8 cellular contexts compared by ENCODE assay signal in the genomic region with DNA sequence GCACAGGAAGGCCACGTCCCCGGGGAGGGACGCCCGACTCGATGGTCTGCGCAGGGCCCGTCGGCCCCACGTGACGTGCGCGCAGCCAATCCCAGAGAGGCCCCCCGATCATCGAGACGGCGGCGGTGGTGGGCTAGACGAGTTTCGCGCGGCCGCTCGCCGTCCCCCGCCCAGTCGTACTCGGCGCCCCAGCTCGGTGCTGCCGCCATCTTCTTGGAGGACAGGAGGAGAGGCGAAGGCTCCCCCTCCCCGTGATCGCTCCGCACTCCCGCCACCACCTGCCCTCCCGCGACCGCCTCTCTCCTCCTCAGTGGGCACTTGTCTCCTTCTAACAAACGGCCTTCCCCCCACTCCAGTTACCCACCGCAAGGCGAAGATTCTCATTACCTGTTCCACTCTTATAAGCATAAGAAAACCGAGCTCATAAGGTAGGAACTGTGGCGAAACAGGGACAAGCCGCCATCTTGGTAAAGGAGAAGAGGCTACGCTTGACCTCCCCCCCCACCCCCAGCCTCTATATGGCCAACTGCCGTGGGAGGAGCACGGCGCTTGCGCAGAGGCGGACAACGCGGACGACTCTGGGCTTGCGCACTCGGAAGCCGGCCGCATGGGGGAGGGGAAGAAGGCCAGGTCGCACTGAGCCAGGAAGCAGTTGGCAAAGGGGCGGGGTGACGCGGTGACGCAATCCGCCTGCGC. TPM values are rescaled to one million over a fixed set of nuclear protein-coding genes. Genes with fewer than 3 reads are reported as not detected.
DNase-seq lines count a peak whose midpoint lies in the region; ATAC-seq and TF ChIP-seq lines count a peak whose summit lies in the region.

A gene with protein sequence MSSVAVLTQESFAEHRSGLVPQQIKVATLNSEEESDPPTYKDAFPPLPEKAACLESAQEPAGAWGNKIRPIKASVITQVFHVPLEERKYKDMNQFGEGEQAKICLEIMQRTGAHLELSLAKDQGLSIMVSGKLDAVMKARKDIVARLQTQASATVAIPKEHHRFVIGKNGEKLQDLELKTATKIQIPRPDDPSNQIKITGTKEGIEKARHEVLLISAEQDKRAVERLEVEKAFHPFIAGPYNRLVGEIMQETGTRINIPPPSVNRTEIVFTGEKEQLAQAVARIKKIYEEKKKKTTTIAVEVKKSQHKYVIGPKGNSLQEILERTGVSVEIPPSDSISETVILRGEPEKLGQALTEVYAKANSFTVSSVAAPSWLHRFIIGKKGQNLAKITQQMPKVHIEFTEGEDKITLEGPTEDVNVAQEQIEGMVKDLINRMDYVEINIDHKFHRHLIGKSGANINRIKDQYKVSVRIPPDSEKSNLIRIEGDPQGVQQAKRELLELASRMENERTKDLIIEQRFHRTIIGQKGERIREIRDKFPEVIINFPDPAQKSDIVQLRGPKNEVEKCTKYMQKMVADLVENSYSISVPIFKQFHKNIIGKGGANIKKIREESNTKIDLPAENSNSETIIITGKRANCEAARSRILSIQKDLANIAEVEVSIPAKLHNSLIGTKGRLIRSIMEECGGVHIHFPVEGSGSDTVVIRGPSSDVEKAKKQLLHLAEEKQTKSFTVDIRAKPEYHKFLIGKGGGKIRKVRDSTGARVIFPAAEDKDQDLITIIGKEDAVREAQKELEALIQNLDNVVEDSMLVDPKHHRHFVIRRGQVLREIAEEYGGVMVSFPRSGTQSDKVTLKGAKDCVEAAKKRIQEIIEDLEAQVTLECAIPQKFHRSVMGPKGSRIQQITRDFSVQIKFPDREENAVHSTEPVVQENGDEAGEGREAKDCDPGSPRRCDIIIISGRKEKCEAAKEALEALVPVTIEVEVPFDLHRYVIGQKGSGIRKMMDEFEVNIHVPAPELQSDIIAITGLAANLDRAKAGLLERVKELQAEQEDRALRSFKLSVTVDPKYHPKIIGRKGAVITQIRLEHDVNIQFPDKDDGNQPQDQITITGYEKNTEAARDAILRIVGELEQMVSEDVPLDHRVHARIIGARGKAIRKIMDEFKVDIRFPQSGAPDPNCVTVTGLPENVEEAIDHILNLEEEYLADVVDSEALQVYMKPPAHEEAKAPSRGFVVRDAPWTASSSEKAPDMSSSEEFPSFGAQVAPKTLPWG (N-terminal part only) (minus strand): TSS at position 490 of the 696 bp plus-strand sequence. CDS start 48,803 bp downstream, outside the sequence.

- no peaks in the 10 kb centered on the region for H3K9me3 Mint-ChIP-seq in activated T-cell treated with anti-CD3 and anti-CD28 coated beads, Interleukin-2, amount 50 U/mL, for 4 hours

- no peaks in the 10 kb centered on the region for H3K27me3 ChIP-seq in muscle layer of duodenum (ENCODE audit: low read depth, low read length)

- peak within 1 kb of the TSS; percentile 96 for H3K4me3 Mint-ChIP-seq in activated T-cell treated with anti-CD3 and anti-CD28 coated beads, Interleukin-2, amount 50 U/mL, for 4 hours

- H3K27ac ChIP-seq in muscle layer of duodenum (ENCODE audit: low read length): peak within 1 kb of the TSS; percentile 98

- peak; percentile 98 for DNase-seq in DMS53 (lab: John Stamatoyannopoulos, UW)
- DNase-seq in KG1 (lab: John Stamatoyannopoulos, UW): peak; percentile 89
- peak; percentile 100 for DNase-seq in activated T-cell treated with anti-CD3 and anti-CD28 coated beads, Interleukin-2, amount 50 U/mL, for 4 hours
- peak; percentile 99 to 100 for DNase-seq in stimulated activated CD8-positive, alpha-beta memory T cell treated with anti-CD3 and anti-CD28 coated beads, Interleukin-7, amount 100 ng/mL, for 4 hours (ENCODE audit: low read depth in 2 of 2)

- ATAC-seq in GM21723 (IDR thresholded peaks at IDR 0.05; ENCODE audit: unreplicated experiment) (peak; percentile 73), esophagus mucosa (peak; percentile 96)
- peak; percentile 82 to 84 for ATAC-seq in activated T-cell treated with anti-CD3 and anti-CD28 coated beads, Interleukin-2, amount 50 U/mL, for 4 hours

- peaks cover 23% of the 10 kb centered on the region for H3K36me3 Mint-ChIP-seq in activated T-cell treated with anti-CD3 and anti-CD28 coated beads, Interleukin-2, amount 50 U/mL, for 4 hours (ENCODE audit: insufficient read depth)

- peak within 1 kb of the TSS; percentile 89 to 97 for H3K4me3 ChIP-seq in muscle layer of duodenum (ENCODE audit: low read depth in 1 of 2, low read length in 2 of 2)

- H3K27me3 Mint-ChIP-seq in activated T-cell treated with anti-CD3 and anti-CD28 coated beads, Interleukin-2, amount 50 U/mL, for 4 hours (ENCODE audit: low read depth): no peaks in the 10 kb centered on the region

- H3K4me1 ChIP-seq in muscle layer of duodenum (ENCODE audit: control insufficient read depth in 1 of 2, insufficient read depth in 2 of 2, low read length in 2 of 2): peaks cover 22 to 47% of the 10 kb centered on the region in 2 donors

- peaks cover 75% of the 10 kb centered on the region for H3K4me1 Mint-ChIP-seq in activated T-cell treated with anti-CD3 and anti-CD28 coated beads, Interleukin-2, amount 50 U/mL, for 4 hours (ENCODE audit: low read depth)

- peaks cover 0 to 12% of the 10 kb centered on the region in 2 donors for H3K36me3 ChIP-seq in muscle layer of duodenum (ENCODE audit: control insufficient read depth in 1 of 2, insufficient read depth in 2 of 2, low read length in 2 of 2)

- no peaks in the 10 kb centered on the region for H3K9me3 ChIP-seq in muscle layer of duodenum (ENCODE audit: control insufficient read depth in 1 of 2, low read length in 2 of 2)

TF ChIP-seq in PFSK-1, 5 proteins besides CTCF, POLR2A, EP300 and RAD21:
- peak; percentile 83 for TF ChIP-seq POLR2AphosphoS5 (IDR thresholded peaks at IDR 0.05; ENCODE audit: low read depth, low read length)
- TF ChIP-seq SIN3A (IDR thresholded peaks at IDR 0.05; ENCODE audit: borderline replicate concordance, insufficient read depth, low read length): peak; percentile 57; the same call in 1 of the 2 replicates
- TF ChIP-seq TAF1 (IDR thresholded peaks at IDR 0.05; ENCODE audit: borderline replicate concordance, insufficient read depth, low read length): peak; percentile 75
- TF ChIP-seq FOXP2 (optimal IDR thresholded peaks at IDR 0.05; ENCODE audit: borderline replicate concordance, extremely low read depth, extremely low read length, insufficient read depth): peak; percentile 90
- TF ChIP-seq, protein P1, sequence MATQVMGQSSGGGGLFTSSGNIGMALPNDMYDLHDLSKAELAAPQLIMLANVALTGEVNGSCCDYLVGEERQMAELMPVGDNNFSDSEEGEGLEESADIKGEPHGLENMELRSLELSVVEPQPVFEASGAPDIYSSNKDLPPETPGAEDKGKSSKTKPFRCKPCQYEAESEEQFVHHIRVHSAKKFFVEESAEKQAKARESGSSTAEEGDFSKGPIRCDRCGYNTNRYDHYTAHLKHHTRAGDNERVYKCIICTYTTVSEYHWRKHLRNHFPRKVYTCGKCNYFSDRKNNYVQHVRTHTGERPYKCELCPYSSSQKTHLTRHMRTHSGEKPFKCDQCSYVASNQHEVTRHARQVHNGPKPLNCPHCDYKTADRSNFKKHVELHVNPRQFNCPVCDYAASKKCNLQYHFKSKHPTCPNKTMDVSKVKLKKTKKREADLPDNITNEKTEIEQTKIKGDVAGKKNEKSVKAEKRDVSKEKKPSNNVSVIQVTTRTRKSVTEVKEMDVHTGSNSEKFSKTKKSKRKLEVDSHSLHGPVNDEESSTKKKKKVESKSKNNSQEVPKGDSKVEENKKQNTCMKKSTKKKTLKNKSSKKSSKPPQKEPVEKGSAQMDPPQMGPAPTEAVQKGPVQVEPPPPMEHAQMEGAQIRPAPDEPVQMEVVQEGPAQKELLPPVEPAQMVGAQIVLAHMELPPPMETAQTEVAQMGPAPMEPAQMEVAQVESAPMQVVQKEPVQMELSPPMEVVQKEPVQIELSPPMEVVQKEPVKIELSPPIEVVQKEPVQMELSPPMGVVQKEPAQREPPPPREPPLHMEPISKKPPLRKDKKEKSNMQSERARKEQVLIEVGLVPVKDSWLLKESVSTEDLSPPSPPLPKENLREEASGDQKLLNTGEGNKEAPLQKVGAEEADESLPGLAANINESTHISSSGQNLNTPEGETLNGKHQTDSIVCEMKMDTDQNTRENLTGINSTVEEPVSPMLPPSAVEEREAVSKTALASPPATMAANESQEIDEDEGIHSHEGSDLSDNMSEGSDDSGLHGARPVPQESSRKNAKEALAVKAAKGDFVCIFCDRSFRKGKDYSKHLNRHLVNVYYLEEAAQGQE (IDR thresholded peaks at IDR 0.05; ENCODE audit: insufficient read depth in 1 of 2, low read depth in 2 of 2, low read length in 2 of 2): peak in 1 of 2 experiments; percentile 52; a peak in 1 of 4 replicates

RNA-seq across cellular contexts. Expression of the gene that starts here (rescaled TPM):
- polyA plus RNA-seq in PFSK-1 (2012; ENCODE audit: insufficient read length, low read depth): 908 TPM
- 100 to 1,000 TPM; 231 to 270 (median 257) TPM for total RNA-seq in activated T-cell treated with anti-CD3 and anti-CD28 coated beads, Interleukin-2, amount 50 U/mL, for 4 hours
- total RNA-seq in esophagus mucosa: 320 TPM

Comparison
In these comparisons a context has a peak if more than half of its experiments do, and no peak if none do; other contexts are left out.
1. Peak in every context shown above with its lines: DNase-seq, ATAC-seq, H3K4me3 ChIP-seq and H3K27ac ChIP-seq.